19 cellular contexts compared by ENCODE assay signal in genomic region chrX:10203617-10204016, GRCh38. TPM values are rescaled to one million over a fixed set of nuclear protein-coding genes. Genes with fewer than 3 reads are reported as not detected.
"Had no signal": no experiment of that assay in that cellular context is flagged by ENCODE, and none has a peak within 500 bp of the region (broad histone marks: within the 10 kb centered on the region; RNA-seq: fewer than 3 reads in every experiment).

No MANE protein-coding gene starts in this region.

- DNase-seq: effector memory CD4-positive, alpha-beta T cell; left colon; mammary epithelial cell; mucosa of descending colon; naive thymus-derived CD8-positive, alpha-beta T cell; posterior cingulate gyrus; right lobe of liver; stimulated activated CD4-positive, alpha-beta T cell treated with anti-CD3 and anti-CD28 coated beads, Interleukin-4, amount 100 ng/mL, for 1 hour; stimulated activated CD8-positive, alpha-beta memory T cell treated with anti-CD3 and anti-CD28 coated beads, Interleukin-4, amount 100 ng/mL, for 48 hours; stimulated activated naive CD8-positive, alpha-beta T cell treated with anti-CD3 and anti-CD28 coated beads, Interleukin-15, Interleukin-2, amounts not matched to agents 100 U/mL and 50 U/mL, for 24 hours; thyroid gland had no signal

- H3K27me3 Mint-ChIP-seq: type B pancreatic cell had no signal

- FAIRE-seq: endometrium, frontal cortex, urothelium cell line had no signal

- H3K4me1 ChIP-seq: right lobe of liver, suprapubic skin, thyroid gland had no signal

- H3K4me3 ChIP-seq: mucosa of descending colon, right lobe of liver, suprapubic skin, thyroid gland had no signal

- H3K27ac ChIP-seq: neutrophil, right lobe of liver, suprapubic skin, thyroid gland had no signal

- H3K4me3 Mint-ChIP-seq: naive thymus-derived CD8-positive, alpha-beta T cell; stimulated activated effector memory CD8-positive, alpha-beta T cell treated with anti-CD3 and anti-CD28 coated beads, Interleukin-12 subunit alpha, Interleukin-12 subunit beta, amount 100 ng/mL, for 72 hours; type B pancreatic cell had no signal

- H3K9me3 Mint-ChIP-seq: stimulated activated effector memory CD8-positive, alpha-beta T cell treated with anti-CD3 and anti-CD28 coated beads, Interleukin-12 subunit alpha, Interleukin-12 subunit beta, amount 100 ng/mL, for 72 hours had no signal

- H3K27me3 ChIP-seq: neutrophil, right lobe of liver, suprapubic skin, thyroid gland had no signal

- H3K36me3 Mint-ChIP-seq: naive thymus-derived CD8-positive, alpha-beta T cell; stimulated activated effector memory CD8-positive, alpha-beta T cell treated with anti-CD3 and anti-CD28 coated beads, Interleukin-12 subunit alpha, Interleukin-12 subunit beta, amount 100 ng/mL, for 72 hours had no signal

- H3K27ac Mint-ChIP-seq: naive thymus-derived CD8-positive, alpha-beta T cell; stimulated activated effector memory CD8-positive, alpha-beta T cell treated with anti-CD3 and anti-CD28 coated beads, Interleukin-12 subunit alpha, Interleukin-12 subunit beta, amount 100 ng/mL, for 72 hours; type B pancreatic cell had no signal

- ATAC-seq: esophagus mucosa; left colon; mucosa of descending colon; naive thymus-derived CD8-positive, alpha-beta T cell; right lobe of liver; stimulated activated effector memory CD8-positive, alpha-beta T cell treated with anti-CD3 and anti-CD28 coated beads, Interleukin-12 subunit alpha, Interleukin-12 subunit beta, amount 100 ng/mL, for 72 hours; stimulated activated naive CD8-positive, alpha-beta T cell treated with anti-CD3 and anti-CD28 coated beads, Interleukin-15, Interleukin-2, amounts not matched to agents 100 U/mL and 50 U/mL, for 24 hours had no signal

RNA-seq across cellular contexts. Expression of gene CLCN4, which starts 46.8 kb away (rescaled TPM):
- polyA plus RNA-seq: naive thymus-derived CD8-positive, alpha-beta T cell had no signal
